1 cellular context compared by ENCODE assay signal in the genomic region with DNA sequence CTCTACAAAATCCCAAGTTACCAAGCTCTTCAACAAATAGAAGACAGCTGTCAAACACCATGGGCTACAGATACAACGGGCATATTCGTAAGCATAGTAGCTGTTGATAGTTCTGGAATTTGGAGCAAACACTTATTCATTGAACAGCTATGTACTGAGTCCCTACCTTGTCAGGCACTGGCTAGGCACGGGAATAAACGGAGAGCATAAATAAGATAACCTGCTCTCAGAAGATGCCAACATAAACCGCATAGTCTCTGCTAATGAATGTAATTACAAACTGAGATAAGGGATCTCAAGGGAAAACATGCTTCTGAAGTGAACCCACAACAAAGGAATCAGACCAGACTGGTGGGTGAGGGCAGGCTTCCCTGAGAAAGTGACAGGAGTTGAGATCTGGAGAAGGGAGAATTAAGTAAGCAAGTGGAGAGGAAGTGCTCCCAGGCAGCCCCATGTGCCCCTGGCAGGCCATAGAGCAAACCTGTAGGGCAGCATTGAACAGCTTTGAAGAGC.
TF ChIP-seq lines count a peak whose summit lies in the region.

No MANE protein-coding gene starts in this region.

TF ChIP-seq in IMR-90, 13 proteins besides CTCF, POLR2A, EP300 and RAD21:
- TF ChIP-seq, protein P1, sequence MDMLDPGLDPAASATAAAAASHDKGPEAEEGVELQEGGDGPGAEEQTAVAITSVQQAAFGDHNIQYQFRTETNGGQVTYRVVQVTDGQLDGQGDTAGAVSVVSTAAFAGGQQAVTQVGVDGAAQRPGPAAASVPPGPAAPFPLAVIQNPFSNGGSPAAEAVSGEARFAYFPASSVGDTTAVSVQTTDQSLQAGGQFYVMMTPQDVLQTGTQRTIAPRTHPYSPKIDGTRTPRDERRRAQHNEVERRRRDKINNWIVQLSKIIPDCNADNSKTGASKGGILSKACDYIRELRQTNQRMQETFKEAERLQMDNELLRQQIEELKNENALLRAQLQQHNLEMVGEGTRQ (IDR thresholded peaks at IDR 0.05; ENCODE audit: low read depth, low read length), result no peak
- TF ChIP-seq FOS (IDR thresholded peaks at IDR 0.05; ENCODE audit: low read depth, low read length) (no peak), SMC3 (IDR thresholded peaks at IDR 0.05; ENCODE audit: low read depth, low read length) (no peak), MAZ (IDR thresholded peaks at IDR 0.05; ENCODE audit: borderline replicate concordance, low read depth, low read length) (no peak), RCOR1 (IDR thresholded peaks at IDR 0.05; ENCODE audit: insufficient replicate concordance, low read length) (no peak), NFE2L2 (IDR thresholded peaks at IDR 0.05; ENCODE audit: low read depth, low read length) (no peak), RFX5 (IDR thresholded peaks at IDR 0.05; ENCODE audit: low read depth, low read length) (no peak), MXI1 (IDR thresholded peaks at IDR 0.05; ENCODE audit: borderline replicate concordance, low read depth, low read length) (no peak), BHLHE40 (IDR thresholded peaks at IDR 0.05; ENCODE audit: low read depth, low read length) (no peak), MAFK (IDR thresholded peaks at IDR 0.05; ENCODE audit: low read depth, low read length) (no peak)
- TF ChIP-seq, protein P2, sequence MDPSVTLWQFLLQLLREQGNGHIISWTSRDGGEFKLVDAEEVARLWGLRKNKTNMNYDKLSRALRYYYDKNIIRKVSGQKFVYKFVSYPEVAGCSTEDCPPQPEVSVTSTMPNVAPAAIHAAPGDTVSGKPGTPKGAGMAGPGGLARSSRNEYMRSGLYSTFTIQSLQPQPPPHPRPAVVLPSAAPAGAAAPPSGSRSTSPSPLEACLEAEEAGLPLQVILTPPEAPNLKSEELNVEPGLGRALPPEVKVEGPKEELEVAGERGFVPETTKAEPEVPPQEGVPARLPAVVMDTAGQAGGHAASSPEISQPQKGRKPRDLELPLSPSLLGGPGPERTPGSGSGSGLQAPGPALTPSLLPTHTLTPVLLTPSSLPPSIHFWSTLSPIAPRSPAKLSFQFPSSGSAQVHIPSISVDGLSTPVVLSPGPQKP (IDR thresholded peaks at IDR 0.05; ENCODE audit: borderline replicate concordance, low read depth, low read length), result no peak
